8 cellular contexts compared by ENCODE assay signal in the genomic region with DNA sequence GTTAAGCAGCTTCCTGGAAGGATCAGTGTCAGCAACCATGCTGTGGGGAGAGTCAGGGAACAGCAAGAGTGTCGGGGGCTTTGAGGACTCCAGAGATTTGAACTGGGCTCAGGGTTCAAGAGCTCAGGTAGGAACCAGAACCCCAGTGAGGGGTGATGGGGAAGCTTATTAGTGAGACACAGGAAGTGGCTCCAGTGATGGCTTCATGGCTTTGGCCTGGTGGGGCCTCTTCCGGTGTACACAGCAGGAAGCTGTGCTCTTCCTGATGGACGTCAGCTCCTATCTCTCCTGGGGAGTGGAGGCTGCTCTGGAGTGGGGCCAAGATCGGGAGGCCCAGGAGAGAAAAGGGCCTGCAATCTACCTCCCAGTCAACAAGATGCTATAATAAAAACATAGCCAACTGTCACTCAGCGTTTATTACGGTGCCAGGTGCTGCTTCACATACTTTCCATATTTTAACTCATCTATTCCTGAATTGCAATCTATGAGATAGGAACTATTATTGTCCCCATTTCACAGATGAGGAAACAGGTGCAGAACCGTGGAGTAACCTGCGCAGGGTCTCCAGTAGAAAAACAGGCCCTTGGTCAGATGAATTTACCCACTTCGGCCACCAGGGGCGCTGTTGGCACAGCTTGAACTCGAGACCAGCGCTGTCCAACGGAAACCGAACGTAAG.
A peak's percentile ranks its signal among the peaks of the same experiment; 100 is the strongest.
DNase-seq lines count a peak whose midpoint lies in the region; ATAC-seq, FAIRE-seq and TF ChIP-seq lines count a peak whose summit lies in the region.

No MANE protein-coding gene starts in this region.

- H3K4me3 ChIP-seq in PC-9 (no peak overlapping the region), foreskin fibroblast (ENCODE audit: low read depth in 1 of 2, low read length in 2 of 2) (no peak overlapping the region), osteoblast (ENCODE audit: insufficient read depth, low read length) (no peak overlapping the region), uterus (no peak overlapping the region)

- CTCF ChIA-PET in PC-9 (lab: Charles Lee): no interaction called here

- no peak for ATAC-seq in GM21390 (IDR thresholded peaks at IDR 0.05; ENCODE audit: unreplicated experiment)

- no peak for TF ChIP-seq POLR2A in H54 (IDR thresholded peaks at IDR 0.05; ENCODE audit: low read depth, low read length)
- TF ChIP-seq POLR2A in uterus (IDR thresholded peaks at IDR 0.05): no peak

- POLR2A ChIA-PET in PC-9 (lab: Charles Lee; ENCODE audit: unreplicated experiment): no interaction called here

- H2AFZ ChIP-seq in PC-9 (no peak overlapping the region), osteoblast (ENCODE audit: low read length) (no peak overlapping the region)

- H4K20me1 ChIP-seq in PC-9 (ENCODE audit: insufficient read depth): no peaks in the 10 kb centered on the region
- no peaks in the 10 kb centered on the region for H4K20me1 ChIP-seq in osteoblast (ENCODE audit: insufficient read depth, low read length)

- H3K27ac Mint-ChIP-seq in activated T-helper 1 cell treated with anti-CD3 and anti-CD28 coated beads, Interleukin-12 subunit alpha, Interleukin-12 subunit beta, Interleukin-2, Interleukin-4 antibody, amounts not matched to agents 30 ng/mL and 10 ng/mL and 1 ng/mL, durations not matched to agents 14 hours and 24 hours and 36 hours: no peak overlapping the region

- intact Hi-C loops in PC-9 (cut with micrococcal nuclease; ENCODE audit: unreplicated experiment) (loop anchor here (10.0 kb wide), 1 partner anchor 572 kb away; no protein-coding TSS in a partner anchor), uterus (cut with DNase I; ENCODE audit: low total_unique reads) (no loop called here)
- intact Hi-C loops in activated T-helper 1 cell treated with anti-CD3 and anti-CD28 coated beads, Interleukin-12 subunit alpha, Interleukin-12 subunit beta, Interleukin-2, Interleukin-4 antibody, amounts not matched to agents 30 ng/mL and 10 ng/mL and 1 ng/mL, durations not matched to agents 14 hours and 24 hours and 36 hours (cut with micrococcal nuclease): loop anchor here (5.0 kb wide), 1 partner anchor 964 kb away; no protein-coding TSS in a partner anchor

- H3K36me3 Mint-ChIP-seq in activated T-helper 1 cell treated with anti-CD3 and anti-CD28 coated beads, Interleukin-12 subunit alpha, Interleukin-12 subunit beta, Interleukin-2, Interleukin-4 antibody, amounts not matched to agents 30 ng/mL and 10 ng/mL and 1 ng/mL, durations not matched to agents 14 hours and 24 hours and 36 hours (ENCODE audit: low read depth): no peaks in the 10 kb centered on the region

- H3F3A ChIP-seq in PC-9 (ENCODE audit: insufficient read depth, low read depth): no peaks in the 10 kb centered on the region

- no peak overlapping the region for H3K4me2 ChIP-seq in PC-9
- H3K4me2 ChIP-seq in osteoblast (ENCODE audit: insufficient read depth, low read length): peak overlapping the region; percentile 47

- H3K36me3 ChIP-seq in PC-9 (ENCODE audit: low read depth): no peaks in the 10 kb centered on the region
- H3K36me3 ChIP-seq in osteoblast (ENCODE audit: insufficient read depth, low read length): no peaks in the 10 kb centered on the region
- no peaks in the 10 kb centered on the region for H3K36me3 ChIP-seq in uterus

- no peaks in the 10 kb centered on the region for H3K27me3 ChIP-seq in PC-9 (ENCODE audit: insufficient read depth, low read depth)
- H3K27me3 ChIP-seq in osteoblast (ENCODE audit: insufficient read depth, low read length): no peaks in the 10 kb centered on the region
- no peaks in the 10 kb centered on the region for H3K27me3 ChIP-seq in uterus

- peak; percentile 60 for FAIRE-seq in H54 (lab: Jason Lieb, UNC)

- no peaks in the 10 kb centered on the region for H3K9me3 ChIP-seq in PC-9 (ENCODE audit: insufficient read depth, low read depth)
- no peaks in the 10 kb centered on the region for H3K9me3 ChIP-seq in osteoblast (ENCODE audit: low read depth, low read length)
- H3K9me3 ChIP-seq in uterus: no peaks in the 10 kb centered on the region

- peaks cover 10% of the 10 kb centered on the region for H3K27me3 Mint-ChIP-seq in activated T-helper 1 cell treated with anti-CD3 and anti-CD28 coated beads, Interleukin-12 subunit alpha, Interleukin-12 subunit beta, Interleukin-2, Interleukin-4 antibody, amounts not matched to agents 30 ng/mL and 10 ng/mL and 1 ng/mL, durations not matched to agents 14 hours and 24 hours and 36 hours (ENCODE audit: insufficient read depth)

- H3K4me1 ChIP-seq in PC-9 (replicated peaks; ENCODE audit: insufficient read depth) (no peaks in the 10 kb centered on the region), osteoblast (ENCODE audit: insufficient read depth, low read length) (no peaks in the 10 kb centered on the region), uterus (no peaks in the 10 kb centered on the region)

- TF ChIP-seq CTCF in PC-9 (conservative IDR thresholded peaks at IDR 0.05) (peak; percentile 91), foreskin fibroblast (IDR thresholded peaks at IDR 0.05; ENCODE audit: low read depth, low read length) (peak; percentile 86), osteoblast (IDR thresholded peaks at IDR 0.05; ENCODE audit: extremely low read depth, low read depth, low read length) (peak; percentile 99), uterus (IDR thresholded peaks at IDR 0.05) (peak; percentile 71 to 89 (median 84))

- H3K9me3 Mint-ChIP-seq in activated T-helper 1 cell treated with anti-CD3 and anti-CD28 coated beads, Interleukin-12 subunit alpha, Interleukin-12 subunit beta, Interleukin-2, Interleukin-4 antibody, amounts not matched to agents 30 ng/mL and 10 ng/mL and 1 ng/mL, durations not matched to agents 14 hours and 24 hours and 36 hours: no peaks in the 10 kb centered on the region

- H3K79me2 ChIP-seq in PC-9 (ENCODE audit: low read depth): no peaks in the 10 kb centered on the region
- H3K79me2 ChIP-seq in osteoblast (ENCODE audit: insufficient read depth, low read length): no peaks in the 10 kb centered on the region

- DNase-seq in CD1c-positive myeloid dendritic cell (ENCODE audit: extremely low spot score) (peak; percentile 79), H54 (ENCODE audit: insufficient read length, low spot score) (peak; percentile 69), PC-9 (peak; percentile 4 to 38), foreskin fibroblast (peak in 1 of 2 donors; percentile 81), osteoblast (ENCODE audit: insufficient read length, low spot score, missing footprints) (peak; percentile 94), uterus (peak; percentile 68 to 72)
- peak; percentile 38 for DNase-seq in activated T-helper 1 cell treated with anti-CD3 and anti-CD28 coated beads, Interleukin-12 subunit alpha, Interleukin-12 subunit beta, Interleukin-2, Interleukin-4 antibody, amounts not matched to agents 30 ng/mL and 10 ng/mL and 1 ng/mL, durations not matched to agents 14 hours and 24 hours and 36 hours (ENCODE audit: low spot score)

- H3K9me2 ChIP-seq in PC-9 (ENCODE audit: insufficient read depth): no peaks in the 10 kb centered on the region

- BruUV-seq in PC-9 (replicated peaks; lab: Mats Ljungman, UMichigan): no TSS peak

- H3K4me1 Mint-ChIP-seq in activated T-helper 1 cell treated with anti-CD3 and anti-CD28 coated beads, Interleukin-12 subunit alpha, Interleukin-12 subunit beta, Interleukin-2, Interleukin-4 antibody, amounts not matched to agents 30 ng/mL and 10 ng/mL and 1 ng/mL, durations not matched to agents 14 hours and 24 hours and 36 hours (ENCODE audit: low read depth): no peaks in the 10 kb centered on the region

- no peak overlapping the region for H3K4me3 Mint-ChIP-seq in activated T-helper 1 cell treated with anti-CD3 and anti-CD28 coated beads, Interleukin-12 subunit alpha, Interleukin-12 subunit beta, Interleukin-2, Interleukin-4 antibody, amounts not matched to agents 30 ng/mL and 10 ng/mL and 1 ng/mL, durations not matched to agents 14 hours and 24 hours and 36 hours

- H3K27ac ChIP-seq in PC-9: no peak overlapping the region
- H3K27ac ChIP-seq in osteoblast (ENCODE audit: low read depth, low read length): no peak overlapping the region
- no peak overlapping the region for H3K27ac ChIP-seq in uterus
